13 cellular contexts compared by ENCODE assay signal in genomic region chr2:142973822-142974207, GRCh38.
DNase-seq lines count a peak whose midpoint lies in the region; ATAC-seq, FAIRE-seq and TF ChIP-seq lines count a peak whose summit lies in the region.
"Had no signal": no experiment of that assay in that cellular context is flagged by ENCODE, and none has a peak within 500 bp of the region (broad histone marks: within the 10 kb centered on the region; RNA-seq: fewer than 3 reads in every experiment).

No MANE protein-coding gene starts in this region.

- no peak for DNase-seq in endothelial cell of umbilical vein (ENCODE audit: low read depth, low spot score)
- no peak for DNase-seq in smooth muscle cell (lab: John Stamatoyannopoulos, UW; ENCODE audit: unreplicated experiment)
- no peak for DNase-seq in NCI-H1105 treated with DMSO at 0.1 percent for 48 hours (lab: John Stamatoyannopoulos, UW)
- no peak for DNase-seq in NCI-H2081 (lab: John Stamatoyannopoulos, UW)
- DNase-seq in uterus = no peak
- DNase-seq in NCI-H2227 treated with DMSO at 0.1 percent for 48 hours (lab: John Stamatoyannopoulos, UW) = no peak
- DNase-seq: anterior cingulate cortex; CD4-positive, CD25-positive, alpha-beta regulatory T cell; effector memory CD8-positive, alpha-beta T cell; NCI-H446 treated with DMSO at 0.1 percent for 48 hours; stimulated activated CD4-positive, alpha-beta T cell treated with anti-CD3 and anti-CD28 coated beads, Interleukin-4, amount 100 ng/mL, for 24 hours had no signal

- H3K4me1 ChIP-seq in Loucy (ENCODE audit: insufficient read depth, low read length, poor library complexity, severe bottlenecking) = peaks cover 12% of the 10 kb centered on the region
- peaks cover 23% of the 10 kb centered on the region for H3K4me1 ChIP-seq in endothelial cell of umbilical vein (ENCODE audit: control insufficient read depth, extremely low read depth, insufficient read depth, low read length)
- H3K4me1 ChIP-seq in smooth muscle cell (ENCODE audit: low read depth) = peaks cover 9% of the 10 kb centered on the region
- no peaks in the 10 kb centered on the region for H3K4me1 ChIP-seq in uterus

- dilution Hi-C loops in endothelial cell of umbilical vein (cut with MboI; ENCODE audit: extremely low pct_ligation_motif_present, low sequenced_read_pairs) = no loop called here

- TF ChIP-seq CTCF in Loucy (conservative IDR thresholded peaks at IDR 0.05; ENCODE audit: low read length) = no peak
- no peak for TF ChIP-seq CTCF in endothelial cell of umbilical vein (IDR thresholded peaks at IDR 0.05; ENCODE audit: extremely low read depth in 1 of 2, insufficient read depth in 1 of 2, low read depth in 1 of 2, low read length in 2 of 2)
- TF ChIP-seq CTCF in smooth muscle cell (IDR thresholded peaks at IDR 0.05; ENCODE audit: borderline replicate concordance, insufficient read depth, poor library complexity, severe bottlenecking) = no peak
- no peak for TF ChIP-seq CTCF in uterus (IDR thresholded peaks at IDR 0.05)

- H2AFZ ChIP-seq in Loucy (ENCODE audit: low read length) (peak overlapping the region; percentile 58; the same call in 1 of the 2 replicates), endothelial cell of umbilical vein (ENCODE audit: low read depth, low read length) (peak overlapping the region; percentile 90), smooth muscle cell (ENCODE audit: low read depth) (peak overlapping the region; percentile 66)

- FAIRE-seq in endothelial cell of umbilical vein (lab: Jason Lieb, UNC) = no peak

- CTCF ChIA-PET in endothelial cell of umbilical vein (lab: Charles Lee) = interaction anchor here (1.0 to 4.1 kb wide), 11 partner anchors 9 to 291 kb away, joined by 3 to 23 read pairs (median 5); no protein-coding TSS in a partner anchor

- no peak overlapping the region for H3K4me3 ChIP-seq in Loucy (ENCODE audit: low read length, poor library complexity, severe bottlenecking)
- no peak overlapping the region for H3K4me3 ChIP-seq in endothelial cell of umbilical vein (replicated peaks in 1 of 3; ENCODE audit: insufficient read depth in 1 of 3, low read depth in 1 of 3, low read length in 3 of 3)
- no peak overlapping the region for H3K4me3 ChIP-seq in smooth muscle cell
- no peak overlapping the region for H3K4me3 ChIP-seq in uterus

- H4K20me1 ChIP-seq in Loucy (ENCODE audit: insufficient read depth, low read length, poor library complexity, severe bottlenecking) (no peaks in the 10 kb centered on the region), endothelial cell of umbilical vein (replicated peaks; ENCODE audit: control insufficient read depth, extremely low read depth, insufficient read depth, low read length) (no peaks in the 10 kb centered on the region), smooth muscle cell (ENCODE audit: low read depth) (no peaks in the 10 kb centered on the region)

- H3K79me2 ChIP-seq in Loucy (ENCODE audit: insufficient read depth, low read length) = no peaks in the 10 kb centered on the region
- no peaks in the 10 kb centered on the region for H3K79me2 ChIP-seq in endothelial cell of umbilical vein (ENCODE audit: control insufficient read depth, insufficient read depth, low read length)
- H3K79me2 ChIP-seq in smooth muscle cell (ENCODE audit: low read depth) = no peaks in the 10 kb centered on the region

- no peak for TF ChIP-seq POLR2A in endothelial cell of umbilical vein (IDR thresholded peaks at IDR 0.05; ENCODE audit: low read depth, low read length)
- no peak for TF ChIP-seq POLR2A in uterus (IDR thresholded peaks at IDR 0.05)

- no peak overlapping the region for H3K9ac ChIP-seq in Loucy (ENCODE audit: low read depth, low read length, poor library complexity, severe bottlenecking)
- peak overlapping the region; percentile 45 for H3K9ac ChIP-seq in endothelial cell of umbilical vein (replicated peaks; ENCODE audit: extremely low read depth, insufficient read depth, low read length)
- H3K9ac ChIP-seq in smooth muscle cell (ENCODE audit: low read depth) = peak overlapping the region; percentile 27

- TSS peak; percentile 91 for BruUV-seq in endothelial cell of umbilical vein (replicated peaks; lab: Mats Ljungman, UMichigan)

- POLR2A ChIA-PET in endothelial cell of umbilical vein (lab: Charles Lee) = interaction anchor here (0.6 kb wide), 1 partner anchor 29 kb away, joined by 3 read pairs; no protein-coding TSS in a partner anchor

- H3K27ac ChIP-seq in endothelial cell of umbilical vein (ENCODE audit: insufficient read depth, low read depth, low read length) (peak overlapping the region; percentile 87), smooth muscle cell (ENCODE audit: low read depth) (peak overlapping the region; percentile 79), uterus (no peak overlapping the region)

- H3K4me2 ChIP-seq in Loucy (ENCODE audit: low read depth, low read length, poor library complexity, severe bottlenecking) (peak overlapping the region; percentile 44), endothelial cell of umbilical vein (ENCODE audit: insufficient read depth, low read length) (peak overlapping the region; percentile 83), smooth muscle cell (peak overlapping the region; percentile 69)

- ATAC-seq in GM19463 (IDR thresholded peaks at IDR 0.05; ENCODE audit: unreplicated experiment) = peak; percentile 24
- ATAC-seq: effector memory CD8-positive, alpha-beta T cell had no signal

- no peaks in the 10 kb centered on the region for H3K9me1 ChIP-seq in endothelial cell of umbilical vein (replicated peaks; ENCODE audit: control insufficient read depth, extremely low read depth, insufficient read depth, low read length)

- intact Hi-C loops in endothelial cell of umbilical vein (cut with micrococcal nuclease) (loop anchor here (1.0 kb wide), 3 partner anchors 9 to 131 kb away; no protein-coding TSS in a partner anchor), uterus (cut with DNase I; ENCODE audit: low total_unique reads) (no loop called here)

- WGBS in smooth muscle cell (ENCODE audit: low lambda C conversion rate) = 25% methylated on average over 4 of the region's 4 CpGs

- H3F3A ChIP-seq in Loucy (ENCODE audit: low read depth) (no peaks in the 10 kb centered on the region), smooth muscle cell (ENCODE audit: low read depth) (no peaks in the 10 kb centered on the region)

- H3K9me3 ChIP-seq in Loucy (ENCODE audit: insufficient read depth, low read depth, low read length) (no peaks in the 10 kb centered on the region), endothelial cell of umbilical vein (replicated peaks; ENCODE audit: control insufficient read depth, insufficient read depth, low read length) (no peaks in the 10 kb centered on the region), smooth muscle cell (replicated peaks; ENCODE audit: low read depth) (no peaks in the 10 kb centered on the region), uterus (no peaks in the 10 kb centered on the region)

- no peaks in the 10 kb centered on the region for H3K27me3 ChIP-seq in Loucy (ENCODE audit: insufficient read depth, low read length, poor library complexity, severe bottlenecking)
- H3K27me3 ChIP-seq in endothelial cell of umbilical vein (ENCODE audit: control insufficient read depth in 2 of 2, insufficient read depth in 2 of 2, low read length in 2 of 2) = no peaks in the 10 kb centered on the region
- no peaks in the 10 kb centered on the region for H3K27me3 ChIP-seq in smooth muscle cell (ENCODE audit: low read depth)
- no peaks in the 10 kb centered on the region for H3K27me3 ChIP-seq in uterus

- H3K36me3 ChIP-seq in Loucy (ENCODE audit: insufficient read depth, low read length) (no peaks in the 10 kb centered on the region), endothelial cell of umbilical vein (ENCODE audit: control insufficient read depth in 2 of 2, extremely low read depth in 1 of 2, insufficient read depth in 2 of 2, low read length in 2 of 2) (no peaks in the 10 kb centered on the region), smooth muscle cell (ENCODE audit: low read depth) (no peaks in the 10 kb centered on the region), uterus (no peaks in the 10 kb centered on the region)

- H3K9me2 ChIP-seq in Loucy (replicated peaks; ENCODE audit: low read depth, low read length) = no peaks in the 10 kb centered on the region

TF ChIP-seq in endothelial cell of umbilical vein, 7 proteins besides CTCF, POLR2A, EP300 and RAD21:
- TF ChIP-seq EZH2 (IDR thresholded peaks at IDR 0.05; ENCODE audit: borderline replicate concordance, low read depth, low read length, severe bottlenecking) (no peak), POLR2AphosphoS5 (IDR thresholded peaks at IDR 0.05; ENCODE audit: insufficient read depth, low read depth, low read length) (no peak), MYC (IDR thresholded peaks at IDR 0.05; ENCODE audit: low read depth, low read length) (no peak)
TF ChIP-seq in endothelial cell of umbilical vein: peak in this region for 0.

Comparison
In these comparisons a context has a peak if more than half of its experiments do, and no peak if none do; other contexts are left out.
1. H3K27ac ChIP-seq: peak in endothelial cell of umbilical vein (single experiment) and smooth muscle cell (single experiment); none in uterus (0 of 2).
2. Peak in every context shown above with its lines, with median percentiles within 50 percentile points of each other: H2AFZ ChIP-seq and H3K4me2 ChIP-seq.